ENCODE assay signal across 12 cellular contexts in genomic region chr5:96627792-96628191, GRCh38. TPM values are rescaled to one million over a fixed set of nuclear protein-coding genes. Genes with fewer than 3 reads are reported as not detected.
DNase-seq lines count a peak whose midpoint lies in the region; ATAC-seq, FAIRE-seq and TF ChIP-seq lines count a peak whose summit lies in the region.
"Had no signal": no experiment of that assay in that cellular context is flagged by ENCODE, and none has a peak within 500 bp of the region (broad histone marks: within the 10 kb centered on the region; RNA-seq: fewer than 3 reads in every experiment).

No MANE protein-coding gene starts in this region.

- H3K4me1 Mint-ChIP-seq in Caco-2 (ENCODE audit: low read depth, unreplicated experiment): peaks cover 48% of the 10 kb centered on the region
- H3K4me1 Mint-ChIP-seq: memory B cell had no signal

- 3% methylated on average over 2 of the region's 2 CpGs for WGBS in K562 (ENCODE audit: insufficient coverage, low coverage, missing lambda C conversion rate)

- POLR2A ChIA-PET in Caco-2 (lab: Charles Lee) (interaction anchor here (0.6 kb wide), 1 partner anchor 34 kb away, joined by 5 read pairs; the partner anchor contains the start of gene CAST), K562 (lab: Yijun Ruan, JAX) (no interaction called here)

- peaks cover 35% of the 10 kb centered on the region for H3K4me1 ChIP-seq in Caco-2
- no peaks in the 10 kb centered on the region for H3K4me1 ChIP-seq in K562 (replicated peaks in 1 of 2; ENCODE audit: control insufficient read depth in 2 of 2, insufficient read depth in 2 of 2, low read length in 2 of 2)
- H3K4me1 ChIP-seq in mucosa of descending colon (ENCODE audit: low read depth): no peaks in the 10 kb centered on the region

- intact Hi-C loops in Caco-2 (cut with micrococcal nuclease; ENCODE audit: unreplicated experiment): loop anchor here (1.0 kb wide), 3 partner anchors 10 to 35 kb away; partner anchors contain the start of gene CAST
- intact Hi-C loops in K562 (cut with micrococcal nuclease): no loop called here
- intact Hi-C loops in mucosa of descending colon (cut with DNase I, micrococcal nuclease): no loop called here

- no peaks in the 10 kb centered on the region for H3K9me1 ChIP-seq in K562 (ENCODE audit: control insufficient read depth, insufficient read depth, low read length)

- TF ChIP-seq CTCF in Caco-2 (IDR thresholded peaks at IDR 0.05; ENCODE audit: insufficient read depth in 1 of 2, low read depth in 1 of 2, low read length in 1 of 2, severe bottlenecking in 1 of 2, unreplicated experiment in 1 of 2) (no peak), K562 (IDR thresholded peaks at IDR 0.05 in 2 of 3, conservative IDR thresholded peaks at IDR 0.05 in 1 of 3; ENCODE audit: insufficient read depth in 2 of 3, low read depth in 1 of 3, low read length in 3 of 3) (no peak), mucosa of descending colon (IDR thresholded peaks at IDR 0.05) (no peak)

- peak in 1 of 2 experiments; percentile 70 for DNase-seq in Caco-2
- DNase-seq in HuH-7.5 (ENCODE audit: low spot score): peak; percentile 18
- DNase-seq in K562 (ENCODE audit: extremely low read depth in 1 of 4, low spot score in 3 of 4): no peak
- DNase-seq in mucosa of descending colon: no peak
- no peak for DNase-seq in ecto neural progenitor cell (ENCODE audit: low spot score)
- no peak for DNase-seq in effector CD4-positive, alpha-beta T cell
- no peak for DNase-seq in NCI-H128 (lab: John Stamatoyannopoulos, UW; ENCODE audit: unreplicated experiment)
- DNase-seq: amygdala; NCI-H1694; stimulated activated CD4-positive, alpha-beta T cell treated with anti-CD3 and anti-CD28 coated beads, Interleukin-4, amount 100 ng/mL, for 4 hours had no signal

- no peak for TF ChIP-seq EP300 in K562 (IDR thresholded peaks at IDR 0.05; ENCODE audit: low read length)

- no peaks in the 10 kb centered on the region for H3K79me2 ChIP-seq in K562 (ENCODE audit: control insufficient read depth, insufficient read depth, low read length)

- CTCF ChIA-PET in Caco-2 (lab: Charles Lee): no interaction called here
- CTCF ChIA-PET in K562 (lab: Yijun Ruan, JAX; ENCODE audit: low intra/inter-chr PET ratio): no interaction called here

- H3K9me3 ChIP-seq in Caco-2: no peaks in the 10 kb centered on the region
- no peaks in the 10 kb centered on the region for H3K9me3 ChIP-seq in K562 (replicated peaks; ENCODE audit: control insufficient read depth, insufficient read depth, low read depth, low read length)
- no peaks in the 10 kb centered on the region for H3K9me3 ChIP-seq in mucosa of descending colon

- peak overlapping the region; percentile 10 for H3K27ac Mint-ChIP-seq in Caco-2 (ENCODE audit: unreplicated experiment)
- H3K27ac Mint-ChIP-seq: memory B cell had no signal

- TF ChIP-seq POLR2A in K562 (conservative IDR thresholded peaks at IDR 0.05): no peak

- no peak for ATAC-seq in K562
- peak; percentile 85 for ATAC-seq in mucosa of descending colon

- peak overlapping the region; percentile 46 for H3K4me3 Mint-ChIP-seq in Caco-2 (ENCODE audit: unreplicated experiment)
- H3K4me3 Mint-ChIP-seq: memory B cell had no signal

- no peak overlapping the region for H3K9ac ChIP-seq in K562 (ENCODE audit: insufficient read depth in 1 of 2, low read depth in 2 of 2, low read length in 2 of 2)

- H3K36me3 ChIP-seq in Caco-2 (ENCODE audit: control insufficient read depth, insufficient read depth, low read length) (no peaks in the 10 kb centered on the region), K562 (ENCODE audit: control insufficient read depth, insufficient read depth, low read length) (no peaks in the 10 kb centered on the region), mucosa of descending colon (ENCODE audit: low read depth) (no peaks in the 10 kb centered on the region)

- in situ Hi-C loops in K562 (cut with MboI): no loop called here

- no peaks in the 10 kb centered on the region for H4K20me1 ChIP-seq in K562 (replicated peaks; ENCODE audit: control insufficient read depth, insufficient read depth, low read length)

- TF ChIP-seq RAD21 in K562 (CRISPR knock-in tag; conservative IDR thresholded peaks at IDR 0.05 in 1 of 2, IDR thresholded peaks at IDR 0.05 in 1 of 2): no peak

- H2AFZ ChIP-seq in K562 (ENCODE audit: low read depth, low read length): no peak overlapping the region

- H3K27me3 ChIP-seq in Caco-2 (replicated peaks; ENCODE audit: control insufficient read depth, insufficient read depth, low read length): no peaks in the 10 kb centered on the region
- H3K27me3 ChIP-seq in K562 (ENCODE audit: control insufficient read depth in 2 of 2, insufficient read depth in 2 of 2, low read length in 2 of 2): peaks cover 3 to 9% of the 10 kb centered on the region in 2 experiments; a peak in 2 of 5 replicates

- no peaks in the 10 kb centered on the region for H3K27me3 Mint-ChIP-seq in Caco-2 (ENCODE audit: insufficient read depth, unreplicated experiment)

- FAIRE-seq in K562 (lab: Jason Lieb, UNC): no peak
- FAIRE-seq: H1 had no signal

- H3K36me3 Mint-ChIP-seq in Caco-2 (ENCODE audit: insufficient read depth, unreplicated experiment): no peaks in the 10 kb centered on the region
- H3K36me3 Mint-ChIP-seq: memory B cell had no signal

- no peak overlapping the region for H3K4me2 ChIP-seq in K562 (ENCODE audit: insufficient read depth, low read length)

- no TSS peak for BruUV-seq in Caco-2 (replicated peaks; lab: Mats Ljungman, UMichigan)
- no TSS peak for BruUV-seq in K562 (replicated peaks; lab: Mats Ljungman, UMichigan)

- H3K27ac ChIP-seq in K562 (ENCODE audit: extremely low read depth, low read depth, low read length): no peak overlapping the region

- peaks cover 17% of the 10 kb centered on the region for H3K9me3 Mint-ChIP-seq in Caco-2 (ENCODE audit: unreplicated experiment)
- H3K9me3 Mint-ChIP-seq: memory B cell had no signal

- no peak overlapping the region for H3K4me3 ChIP-seq in Caco-2 (ENCODE audit: low read depth, low read length)
- H3K4me3 ChIP-seq in K562: no peak overlapping the region
- no peak overlapping the region for H3K4me3 ChIP-seq in mucosa of descending colon

TF ChIP-seq in K562, 482 proteins besides CTCF, POLR2A, EP300 and RAD21:
- TF ChIP-seq, protein P1, sequence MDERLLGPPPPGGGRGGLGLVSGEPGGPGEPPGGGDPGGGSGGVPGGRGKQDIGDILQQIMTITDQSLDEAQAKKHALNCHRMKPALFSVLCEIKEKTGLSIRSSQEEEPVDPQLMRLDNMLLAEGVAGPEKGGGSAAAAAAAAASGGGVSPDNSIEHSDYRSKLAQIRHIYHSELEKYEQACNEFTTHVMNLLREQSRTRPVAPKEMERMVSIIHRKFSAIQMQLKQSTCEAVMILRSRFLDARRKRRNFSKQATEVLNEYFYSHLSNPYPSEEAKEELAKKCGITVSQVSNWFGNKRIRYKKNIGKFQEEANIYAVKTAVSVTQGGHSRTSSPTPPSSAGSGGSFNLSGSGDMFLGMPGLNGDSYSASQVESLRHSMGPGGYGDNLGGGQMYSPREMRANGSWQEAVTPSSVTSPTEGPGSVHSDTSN (CRISPR knock-in tag; IDR thresholded peaks at IDR 0.05; ENCODE audit: low read depth): no peak
- TF ChIP-seq, protein P1 (tag; conservative IDR thresholded peaks at IDR 0.05; ENCODE audit: low read depth): peak; percentile 34
- TF ChIP-seq TAL1 (IDR thresholded peaks at IDR 0.05): no peak
- TF ChIP-seq, protein P2, sequence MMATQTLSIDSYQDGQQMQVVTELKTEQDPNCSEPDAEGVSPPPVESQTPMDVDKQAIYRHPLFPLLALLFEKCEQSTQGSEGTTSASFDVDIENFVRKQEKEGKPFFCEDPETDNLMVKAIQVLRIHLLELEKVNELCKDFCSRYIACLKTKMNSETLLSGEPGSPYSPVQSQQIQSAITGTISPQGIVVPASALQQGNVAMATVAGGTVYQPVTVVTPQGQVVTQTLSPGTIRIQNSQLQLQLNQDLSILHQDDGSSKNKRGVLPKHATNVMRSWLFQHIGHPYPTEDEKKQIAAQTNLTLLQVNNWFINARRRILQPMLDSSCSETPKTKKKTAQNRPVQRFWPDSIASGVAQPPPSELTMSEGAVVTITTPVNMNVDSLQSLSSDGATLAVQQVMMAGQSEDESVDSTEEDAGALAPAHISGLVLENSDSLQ (IDR thresholded peaks at IDR 0.05): 0 out of 2 replicates have a peak, but pooled peaks have one; percentile 15

RNA-seq across cellular contexts. Expression of gene CAST, which starts 34.4 kb away (rescaled TPM):
- total RNA-seq in Caco-2 (2022) (418 and 426 TPM in 2 replicates), K562 (2014; rRNA removed) (86.1 TPM in 2 replicates), K562 (2014; rRNA removed; fragmentation: Illumina TruSeq; extraction: Trizol) (103 and 125 TPM in 2 replicates), K562 (2015; rRNA removed; fragmentation: Illumina TruSeq; extraction: Trizol) (107 and 118 TPM in 2 replicates), K562 (2021) (75.2 and 78.8 TPM in 2 replicates), mucosa of descending colon (100 to 1,000 TPM; 348 to 433 (median 372) TPM)
- 41.2 and 98.5 TPM in 2 replicates for total RNA-seq in K562 (2011; cell fraction: chromatin; rRNA removed; ENCODE audit: low replicate concordance)
- 21.7 and 26.8 TPM in 2 replicates for total RNA-seq in K562 (2011; cell fraction: nucleolus; rRNA removed)
- total RNA-seq in K562 (2011; cell fraction: nucleoplasm; rRNA removed): 49.9 and 78.0 TPM in 2 replicates
- polyA plus RNA-seq in K562 (2011; rRNA removed) (47.4 and 63.5 TPM in 2 replicates), K562 (2014; fragmentation: Illumina TruSeq; extraction: Trizol) (116 and 136 TPM in 2 replicates), K562 (2014; fragmentation: Nextera tagmentation; extraction: Ambion mirVana) (10 to 100 TPM; 55.5 to 84.8 TPM), K562 (2014; rRNA removed) (55.3 and 91.0 TPM in 2 replicates)
- polyA plus RNA-seq in K562 (2011; cell fraction: cytosol; rRNA removed): 17.9 and 29.6 TPM in 2 replicates
- polyA plus RNA-seq in K562 (2011; cell fraction: nucleus; rRNA removed): 46.8 and 58.1 TPM in 2 replicates
- 65.8 and 74.4 TPM in 2 replicates for polyA plus RNA-seq in K562 (2012)
- polyA minus RNA-seq in K562 (2011; rRNA and poly(A)+ RNA removed): 94.4 and 97.4 TPM in 2 replicates
- 44.8 and 56.5 TPM in 2 replicates for polyA minus RNA-seq in K562 (2011; cell fraction: cytosol; rRNA and poly(A)+ RNA removed)
- 51.8 and 95.7 TPM in 2 replicates for polyA minus RNA-seq in K562 (2011; cell fraction: nucleus; rRNA and poly(A)+ RNA removed)
